8 cellular contexts compared by ENCODE assay signal in the genomic region with DNA sequence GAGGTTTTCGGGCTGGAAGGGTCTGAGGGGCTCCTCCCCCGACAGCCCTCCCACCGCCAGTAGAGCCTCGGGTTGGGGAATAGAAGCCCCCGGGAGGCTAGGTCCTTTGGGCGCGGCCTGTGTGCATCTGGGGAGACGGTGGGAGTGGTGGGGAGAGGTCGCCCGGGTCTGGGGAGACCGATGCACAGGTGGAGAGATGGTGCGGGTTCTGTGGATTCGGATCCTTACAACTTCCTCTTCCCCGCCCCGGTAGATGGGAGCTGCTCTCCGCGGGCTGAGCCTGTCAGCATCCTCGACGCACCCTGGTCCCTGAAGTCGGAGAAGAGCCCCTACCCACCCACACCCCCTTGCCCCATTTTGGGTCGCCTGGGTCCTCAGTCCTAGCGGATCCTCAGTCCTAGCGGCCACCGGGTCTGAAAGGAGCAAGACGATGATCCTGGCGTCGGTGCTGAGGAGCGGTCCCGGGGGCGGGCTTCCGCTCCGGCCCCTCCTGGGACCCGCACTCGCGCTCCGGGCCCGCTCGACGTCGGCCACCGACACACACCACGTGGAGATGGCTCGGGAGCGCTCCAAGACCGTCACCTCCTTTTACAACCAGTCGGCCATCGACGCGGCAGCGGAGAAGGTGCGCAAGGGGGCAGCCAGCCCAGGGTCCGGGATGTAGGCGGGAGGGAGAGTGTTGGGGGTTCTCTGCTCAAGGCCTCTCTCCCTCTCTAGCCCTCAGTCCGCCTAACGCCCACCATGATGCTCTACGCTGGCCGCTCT. TPM values are rescaled to one million over a fixed set of nuclear protein-coding genes. Genes with fewer than 3 reads are reported as not detected.
DNase-seq lines count a peak whose midpoint lies in the region; ATAC-seq and TF ChIP-seq lines count a peak whose summit lies in the region.

No MANE protein-coding gene starts in this region.

- peak overlapping the region; percentile 95 for H3K9ac ChIP-seq in BLaER1

- no peaks in the 10 kb centered on the region for H3K36me3 Mint-ChIP-seq in natural killer cell

- H3K4me1 ChIP-seq in BLaER1, result peaks cover 59% of the 10 kb centered on the region
- peaks cover 10% of the 10 kb centered on the region for H3K4me1 ChIP-seq in effector memory CD4-positive, alpha-beta T cell (ENCODE audit: control insufficient read depth, insufficient read depth, low read length, poor library complexity, severe bottlenecking)

- peaks cover 43% of the 10 kb centered on the region for H3K36me3 ChIP-seq in BLaER1
- H3K36me3 ChIP-seq in MG63, result peaks cover 40% of the 10 kb centered on the region
- peaks cover 21% of the 10 kb centered on the region for H3K36me3 ChIP-seq in effector memory CD4-positive, alpha-beta T cell (ENCODE audit: control insufficient read depth, insufficient read depth, low read length)

- no peaks in the 10 kb centered on the region for H4K20me1 ChIP-seq in BLaER1

- no peaks in the 10 kb centered on the region for H3K9me3 ChIP-seq in BLaER1
- H3K9me3 ChIP-seq in MG63, result no peaks in the 10 kb centered on the region
- H3K9me3 ChIP-seq in effector memory CD4-positive, alpha-beta T cell (ENCODE audit: control insufficient read depth, low read length), result no peaks in the 10 kb centered on the region

- DNase-seq in MG63 (no peak), natural killer cell (no peak), iPS-NIHi7 (ENCODE audit: extremely low spot score) (no peak), cerebellar nuclear complex (lab: John Stamatoyannopoulos, UW) (no peak), DMS79 (lab: John Stamatoyannopoulos, UW) (no peak)
- no peak for DNase-seq in effector memory CD4-positive, alpha-beta T cell

- no peak for TF ChIP-seq CTCF in natural killer cell (IDR thresholded peaks at IDR 0.05)

- peak overlapping the region; percentile 100 for H3K4me3 ChIP-seq in BLaER1
- peak overlapping the region; percentile 88 for H3K4me3 ChIP-seq in MG63
- peak overlapping the region; percentile 88 for H3K4me3 ChIP-seq in effector memory CD4-positive, alpha-beta T cell (ENCODE audit: insufficient read depth, low read depth, low read length, poor library complexity, severe bottlenecking)

- H3K4me1 Mint-ChIP-seq in natural killer cell, result peaks cover 19 to 29% of the 10 kb centered on the region in 2 donors

- peak overlapping the region; percentile 85 for H3K4me3 Mint-ChIP-seq in natural killer cell

- peak overlapping the region; percentile 98 for H3K4me2 ChIP-seq in BLaER1

- peak overlapping the region; percentile 90 for H3K27ac ChIP-seq in BLaER1
- peak overlapping the region; percentile 70 for H3K27ac ChIP-seq in effector memory CD4-positive, alpha-beta T cell (ENCODE audit: insufficient read depth, low read length, poor library complexity, severe bottlenecking)

- no peaks in the 10 kb centered on the region for H3K9me3 Mint-ChIP-seq in natural killer cell

- ATAC-seq in natural killer cell, result no peak
- no peak for ATAC-seq in HG03565 (IDR thresholded peaks at IDR 0.05; ENCODE audit: unreplicated experiment)

- H3K27me3 Mint-ChIP-seq in natural killer cell (ENCODE audit: low read depth in 2 of 2), result no peaks in the 10 kb centered on the region

- H3K27me3 ChIP-seq in BLaER1 (no peaks in the 10 kb centered on the region), MG63 (no peaks in the 10 kb centered on the region)
- no peaks in the 10 kb centered on the region for H3K27me3 ChIP-seq in effector memory CD4-positive, alpha-beta T cell (replicated peaks; ENCODE audit: control insufficient read depth, insufficient read depth, low read length, poor library complexity, severe bottlenecking)

- H3K27ac Mint-ChIP-seq in natural killer cell, result peak overlapping the region in 1 of 2 donors; percentile 36

- intact Hi-C loops in natural killer cell (cut with micrococcal nuclease), result loop anchor here (5.0 kb wide), 1 partner anchor 33 kb away; no protein-coding TSS in a partner anchor

RNA-seq across cellular contexts. Expression of a gene that starts 0.8 kb away (rescaled TPM):
- total RNA-seq in MG63 (2014; rRNA removed; shearing (Covaris generic); ENCODE audit: low replicate concordance), result 24.1 and 42.5 TPM in 2 replicates
- total RNA-seq in natural killer cell, result 10 to 100 TPM in 2 of 3 donors, 1 to 10 TPM in 1; 9.9 to 16.3 (median 12.1) TPM

RNA-seq across cellular contexts. Expression of a gene that starts 8.5 kb away (rescaled TPM):
- 59.1 and 78.2 TPM in 2 replicates for total RNA-seq in MG63 (2014; rRNA removed; shearing (Covaris generic); ENCODE audit: low replicate concordance)
- 100 to 1,000 TPM in 1 of 3 donors, 10 to 100 TPM in 2; 90.6 to 101 (median 93.4) TPM for total RNA-seq in natural killer cell

RNA-seq across cellular contexts. Expression of a gene that starts 14.4 kb away (rescaled TPM):
- total RNA-seq in MG63 (2014; rRNA removed; shearing (Covaris generic); ENCODE audit: low replicate concordance), result 146 and 155 TPM in 2 replicates
- total RNA-seq in natural killer cell, result 10 to 100 TPM; 35.9 to 42.1 (median 41.8) TPM

RNA-seq across cellular contexts. Expression of a gene that starts 20.2 kb away (rescaled TPM):
- total RNA-seq in MG63 (2014; rRNA removed; shearing (Covaris generic); ENCODE audit: low replicate concordance), result 1.7 and 1.9 TPM in 2 replicates
- 1 to 10 TPM; 4.3 to 7.4 (median 5.1) TPM for total RNA-seq in natural killer cell

RNA-seq across cellular contexts. Expression of a gene that starts 26.6 kb away (rescaled TPM):
- total RNA-seq in MG63 (2014; rRNA removed; shearing (Covaris generic); ENCODE audit: low replicate concordance), result not detected in 2 replicates
- total RNA-seq in natural killer cell, result not detected
